Comparison of ENCODE assay signal across 9 cellular contexts in the genomic region with DNA sequence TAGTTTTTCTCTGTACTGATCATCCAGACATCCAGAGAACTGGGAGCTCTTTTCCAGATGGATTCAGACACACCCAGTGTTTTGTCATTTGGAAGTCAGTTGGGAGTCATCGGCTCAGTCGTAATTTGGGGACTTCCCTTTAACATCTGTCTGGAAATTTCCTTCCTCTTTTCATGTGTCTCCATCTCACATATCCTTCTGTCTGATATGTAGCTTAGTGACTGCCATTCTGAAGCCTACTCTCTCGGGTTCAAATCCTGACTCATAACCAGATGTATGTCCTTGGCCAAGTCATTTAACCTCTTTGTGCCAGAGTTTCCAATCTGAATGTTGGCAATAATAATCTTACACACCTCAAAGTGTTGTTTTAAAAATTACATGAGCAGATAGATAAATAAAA. TPM values are rescaled to one million over a fixed set of nuclear protein-coding genes. Genes with fewer than 3 reads are reported as not detected.
A peak's percentile ranks its signal among the peaks of the same experiment; 100 is the strongest.
DNase-seq lines count a peak whose midpoint lies in the region; ATAC-seq, FAIRE-seq and TF ChIP-seq lines count a peak whose summit lies in the region.
"Had no signal": no experiment of that assay in that cellular context is flagged by ENCODE, and none has a peak within 500 bp of the region (broad histone marks: within the 10 kb centered on the region; RNA-seq: fewer than 3 reads in every experiment).

No MANE protein-coding gene starts in this region.

- TF ChIP-seq RAD21 in GM12878 (IDR thresholded peaks at IDR 0.05; ENCODE audit: insufficient read depth, low read depth, low read length) = no peak

- TF ChIP-seq CTCF in GM12878 (IDR thresholded peaks at IDR 0.05 in 2 of 3, conservative IDR thresholded peaks at IDR 0.05 in 1 of 3; ENCODE audit: control insufficient read depth in 2 of 3, extremely low read depth in 1 of 3, insufficient read depth in 1 of 3, low read depth in 3 of 3, low read length in 3 of 3) = no peak
- no peak for TF ChIP-seq CTCF in neutrophil (IDR thresholded peaks at IDR 0.05)
- no peak for TF ChIP-seq CTCF in ascending aorta (IDR thresholded peaks at IDR 0.05)

- H3K4me2 ChIP-seq in GM12878 (ENCODE audit: control insufficient read depth, insufficient read depth) = peak overlapping the region; percentile 74

- H3K9me3 ChIP-seq in GM12878 (replicated peaks; ENCODE audit: control insufficient read depth, insufficient read depth, low read length) (no peaks in the 10 kb centered on the region), neutrophil (no peaks in the 10 kb centered on the region), ascending aorta (no peaks in the 10 kb centered on the region)

- DNase-seq in Daoy (ENCODE audit: low read depth) (peak; percentile 33), NOMO-1 treated with DMSO at 0.1 percent for 48 hours (lab: John Stamatoyannopoulos, UW; ENCODE audit: unreplicated experiment) (peak; percentile 74), GM12878 (ENCODE audit: low read depth, low spot score) (no peak), NCI-H748 treated with DMSO at 0.1 percent for 48 hours (lab: John Stamatoyannopoulos, UW) (no peak), ascending aorta (ENCODE audit: low spot score in 2 of 2) (no peak)
- DNase-seq: NCI-H82 had no signal

- H3K4me3 ChIP-seq in GM12878 (peak overlapping the region; percentile 81; the same call in 1 of the 2 replicates), neutrophil (ENCODE audit: low read depth in 1 of 2, low read length in 1 of 2) (peak overlapping the region; percentile 3 to 6), ascending aorta (no peak overlapping the region)

- TF ChIP-seq POLR2A in GM12878 (IDR thresholded peaks at IDR 0.05; ENCODE audit: low read depth, low read length) = no peak

- no peak overlapping the region for H2AFZ ChIP-seq in GM12878 (ENCODE audit: control insufficient read depth, low read depth, low read length)

- RAD21 ChIA-PET in GM12878 (lab: Charles Lee; ENCODE audit: unreplicated experiment) = interaction anchor here (0.6 to 6.4 kb wide), 7 partner anchors 9 to 184 kb away, joined by 3 to 80 read pairs (median 4); no protein-coding TSS in a partner anchor

- H3K9ac ChIP-seq in GM12878 (ENCODE audit: control insufficient read depth, insufficient read depth, low read length) = peak overlapping the region; percentile 77

- in situ Hi-C loops in GM12878 (cut with MboI) = no loop called here

- TF ChIP-seq EP300 in GM12878 (IDR thresholded peaks at IDR 0.05; ENCODE audit: borderline replicate concordance in 1 of 2, control insufficient read depth in 1 of 2, low read depth in 2 of 2, low read length in 2 of 2) = no peak

- POLR2A ChIA-PET in GM12878 (lab: Charles Lee) = interaction anchor here (0.6 to 5.1 kb wide), 10 partner anchors 10 to 88 kb away, joined by 3 to 56 read pairs (median 4); a partner anchor contains a TSS

- H3K4me1 ChIP-seq in GM12878 (ENCODE audit: control insufficient read depth, insufficient read depth, low read length) (peaks cover 9% of the 10 kb centered on the region), neutrophil (ENCODE audit: control insufficient read depth in 1 of 2, insufficient read depth in 1 of 2, low read depth in 1 of 2, low read length in 1 of 2) (peaks cover 35 to 44% of the 10 kb centered on the region in 2 experiments), ascending aorta (peaks cover 0 to 22% of the 10 kb centered on the region in 2 donors)

- H3K36me3 ChIP-seq in GM12878 (ENCODE audit: control insufficient read depth in 2 of 2, insufficient read depth in 2 of 2, low read length in 1 of 2) (peaks cover 0 to 5% of the 10 kb centered on the region in 2 experiments; a peak in 1 of 4 replicates), neutrophil (peaks cover 12% of the 10 kb centered on the region), ascending aorta (peaks cover 0 to 13% of the 10 kb centered on the region in 2 donors)

- H3K79me2 ChIP-seq in GM12878 (ENCODE audit: control insufficient read depth, insufficient read depth, low read length) = peaks cover 66% of the 10 kb centered on the region

- SMC1A ChIA-PET in GM12878 (lab: Charles Lee; ENCODE audit: uncharacterized antibody, unreplicated experiment) = interaction anchor here (0.6 to 4.6 kb wide), 17 partner anchors 10 to 1030 kb away, joined by 3 to 50 read pairs (median 3); no protein-coding TSS in a partner anchor

- no peak for FAIRE-seq in GM12878 (lab: Jason Lieb, UNC)

- H3K27me3 ChIP-seq in GM12878 (replicated peaks in 1 of 2; ENCODE audit: control insufficient read depth in 2 of 2, insufficient read depth in 2 of 2, low read length in 1 of 2) = no peaks in the 10 kb centered on the region
- H3K27me3 ChIP-seq in neutrophil = no peaks in the 10 kb centered on the region
- no peaks in the 10 kb centered on the region for H3K27me3 ChIP-seq in ascending aorta

- ATAC-seq in GM12878 = no peak
- no peak for ATAC-seq in HG03025 (IDR thresholded peaks at IDR 0.05; ENCODE audit: low FRiP score, unreplicated experiment)
- ATAC-seq in HG03039 (IDR thresholded peaks at IDR 0.05; ENCODE audit: unreplicated experiment) = no peak

- H3K27ac ChIP-seq in GM12878 (ENCODE audit: control insufficient read depth, insufficient read depth) = peak overlapping the region; percentile 81; the same call in 1 of the 2 replicates
- peak overlapping the region; percentile 97 for H3K27ac ChIP-seq in neutrophil
- peak overlapping the region in 1 of 2 donors; percentile 97 for H3K27ac ChIP-seq in ascending aorta

- no TSS peak for BruUV-seq in GM12878 (replicated peaks; lab: Mats Ljungman, UMichigan)

- no peaks in the 10 kb centered on the region for H4K20me1 ChIP-seq in GM12878 (ENCODE audit: control insufficient read depth, insufficient read depth)

- CTCF ChIA-PET in GM12878 (lab: Yijun Ruan, JAX) = interaction anchor here (0.5 to 5.0 kb wide), 11 partner anchors 7 to 181 kb away, joined by 3 to 27 read pairs (median 3); no protein-coding TSS in a partner anchor

- WGBS in GM12878 (ENCODE audit: insufficient coverage, insufficient replicate concordance, low lambda C conversion rate, missing lambda C conversion rate) = 10% methylated on average over 3 of the region's 3 CpGs

- intact Hi-C loops in GM12878 (cut with micrococcal nuclease; ENCODE audit: unreplicated experiment) (loop anchor here (5.0 kb wide), 1 partner anchor 86 kb away; no protein-coding TSS in a partner anchor), ascending aorta (cut with DNase I) (loop anchor here (5.0 to 10.0 kb wide), 2 partner anchors 112 to 1436 kb away; no protein-coding TSS in a partner anchor)

TF ChIP-seq in GM12878, 131 proteins besides CTCF, POLR2A, EP300 and RAD21 (continues in another document):
- no peak for TF ChIP-seq KDM1A (IDR thresholded peaks at IDR 0.05; ENCODE audit: borderline replicate concordance)
- peak; percentile 55 for TF ChIP-seq IKZF1 (conservative IDR thresholded peaks at IDR 0.05)
- TF ChIP-seq, protein P1, sequence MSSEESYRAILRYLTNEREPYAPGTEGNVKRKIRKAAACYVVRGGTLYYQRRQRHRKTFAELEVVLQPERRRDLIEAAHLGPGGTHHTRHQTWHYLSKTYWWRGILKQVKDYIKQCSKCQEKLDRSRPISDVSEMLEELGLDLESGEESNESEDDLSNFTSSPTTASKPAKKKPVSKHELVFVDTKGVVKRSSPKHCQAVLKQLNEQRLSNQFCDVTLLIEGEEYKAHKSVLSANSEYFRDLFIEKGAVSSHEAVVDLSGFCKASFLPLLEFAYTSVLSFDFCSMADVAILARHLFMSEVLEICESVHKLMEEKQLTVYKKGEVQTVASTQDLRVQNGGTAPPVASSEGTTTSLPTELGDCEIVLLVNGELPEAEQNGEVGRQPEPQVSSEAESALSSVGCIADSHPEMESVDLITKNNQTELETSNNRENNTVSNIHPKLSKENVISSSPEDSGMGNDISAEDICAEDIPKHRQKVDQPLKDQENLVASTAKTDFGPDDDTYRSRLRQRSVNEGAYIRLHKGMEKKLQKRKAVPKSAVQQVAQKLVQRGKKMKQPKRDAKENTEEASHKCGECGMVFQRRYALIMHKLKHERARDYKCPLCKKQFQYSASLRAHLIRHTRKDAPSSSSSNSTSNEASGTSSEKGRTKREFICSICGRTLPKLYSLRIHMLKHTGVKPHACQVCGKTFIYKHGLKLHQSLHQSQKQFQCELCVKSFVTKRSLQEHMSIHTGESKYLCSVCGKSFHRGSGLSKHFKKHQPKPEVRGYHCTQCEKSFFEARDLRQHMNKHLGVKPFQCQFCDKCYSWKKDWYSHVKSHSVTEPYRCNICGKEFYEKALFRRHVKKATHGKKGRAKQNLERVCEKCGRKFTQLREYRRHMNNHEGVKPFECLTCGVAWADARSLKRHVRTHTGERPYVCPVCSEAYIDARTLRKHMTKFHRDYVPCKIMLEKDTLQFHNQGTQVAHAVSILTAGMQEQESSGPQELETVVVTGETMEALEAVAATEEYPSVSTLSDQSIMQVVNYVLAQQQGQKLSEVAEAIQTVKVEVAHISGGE (CRISPR knock-in tag; IDR thresholded peaks at IDR 0.05) = no peak
- TF ChIP-seq, protein P2, sequence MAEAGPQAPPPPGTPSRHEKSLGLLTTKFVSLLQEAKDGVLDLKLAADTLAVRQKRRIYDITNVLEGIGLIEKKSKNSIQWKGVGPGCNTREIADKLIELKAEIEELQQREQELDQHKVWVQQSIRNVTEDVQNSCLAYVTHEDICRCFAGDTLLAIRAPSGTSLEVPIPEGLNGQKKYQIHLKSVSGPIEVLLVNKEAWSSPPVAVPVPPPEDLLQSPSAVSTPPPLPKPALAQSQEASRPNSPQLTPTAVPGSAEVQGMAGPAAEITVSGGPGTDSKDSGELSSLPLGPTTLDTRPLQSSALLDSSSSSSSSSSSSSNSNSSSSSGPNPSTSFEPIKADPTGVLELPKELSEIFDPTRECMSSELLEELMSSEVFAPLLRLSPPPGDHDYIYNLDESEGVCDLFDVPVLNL (IDR thresholded peaks at IDR 0.05; ENCODE audit: low read depth, low read length) = no peak

RNA-seq across cellular contexts. Expression of a gene that starts 3.0 kb away (rescaled TPM):
- 28.6 and 40.9 TPM in 2 replicates for total RNA-seq in Daoy (2014; rRNA removed; shearing (Covaris generic))
- 132 and 142 TPM in 2 replicates for total RNA-seq in GM12878 (2013; cell fraction: nucleolus; rRNA removed)
- 18.7 and 20.5 TPM in 2 replicates for total RNA-seq in GM12878 (2014; rRNA removed)
- 29.9 and 31.6 TPM in 2 replicates for total RNA-seq in GM12878 (2014; rRNA removed; fragmentation: Illumina TruSeq; extraction: Trizol)
- 15.8 and 16.2 TPM in 2 replicates for total RNA-seq in GM12878 (2021)
- polyA plus RNA-seq in GM12878 (2011; ENCODE audit: low read depth) = 6.5 TPM
- 22.6 and 40.2 TPM in 2 replicates for polyA plus RNA-seq in GM12878 (2011; rRNA removed)
- polyA plus RNA-seq in GM12878 (2011; cell fraction: cytosol; rRNA removed) = 5.8 and 7.3 TPM in 2 replicates
- 18.8 and 19.7 TPM in 2 replicates for polyA plus RNA-seq in GM12878 (2011; cell fraction: nucleus; rRNA removed)
- 9.3 and 15.2 TPM in 2 replicates for polyA plus RNA-seq in GM12878 (2012)
- 19.1 and 24.4 TPM in 2 replicates for polyA plus RNA-seq in GM12878 (2014; fragmentation: Illumina TruSeq; extraction: Trizol)
- 1 to 10 TPM; 5.5 to 7.1 TPM for polyA plus RNA-seq in GM12878 (2014; fragmentation: Nextera tagmentation; extraction: Ambion mirVana)
- polyA plus RNA-seq in GM12878 (2014; rRNA removed) = 13.1 and 16.8 TPM in 2 replicates
- polyA plus RNA-seq in GM12878 (2016; fragmentation: Nextera tagmentation; extraction: Ambion mirVana) = 10 to 100 TPM; 13.1 to 15.2 TPM
- 16.0 and 28.6 TPM in 2 replicates for polyA minus RNA-seq in GM12878 (2011; rRNA and poly(A)+ RNA removed)
- polyA minus RNA-seq in GM12878 (2011; cell fraction: cytosol; rRNA and poly(A)+ RNA removed) = 7.9 TPM in 2 replicates
- polyA minus RNA-seq in GM12878 (2011; cell fraction: nucleus; rRNA and poly(A)+ RNA removed) = 17.8 and 22.4 TPM in 2 replicates
- total RNA-seq in ascending aorta = 7.9 TPM

Comparison
In these comparisons a context has a peak if more than half of its experiments do, and no peak if none do; other contexts are left out.
1. DNase-seq: peak in Daoy (single experiment) and NOMO-1 treated with DMSO at 0.1 percent for 48 hours (single experiment); none in GM12878 (single experiment), NCI-H748 treated with DMSO at 0.1 percent for 48 hours (single experiment) and ascending aorta (0 of 2).
2. H3K4me3 ChIP-seq: peak in GM12878 (single experiment) and neutrophil (2 of 2); none in ascending aorta (0 of 2).